ENCODE assay signal across 1 cellular context in the genomic region with DNA sequence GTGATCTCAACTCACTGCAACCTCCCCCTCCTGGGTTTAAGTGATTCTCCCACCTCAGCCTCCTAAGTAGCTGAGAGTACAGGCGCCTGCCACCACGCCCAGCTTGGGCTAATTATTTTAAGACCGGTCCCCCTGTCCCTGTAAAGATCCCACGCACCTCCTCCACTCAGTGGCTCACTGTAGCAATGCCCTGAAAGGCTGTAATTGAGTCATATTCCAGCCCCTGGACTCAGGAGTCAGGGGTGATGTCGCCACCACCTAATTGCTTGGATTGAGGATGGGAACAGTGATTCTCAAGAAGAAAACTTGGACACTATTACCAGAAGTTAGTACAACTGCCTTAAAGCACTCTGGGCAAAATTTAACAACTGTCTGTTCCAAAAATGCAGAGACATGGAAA.
TF ChIP-seq lines count a peak whose summit lies in the region.

No MANE protein-coding gene starts in this region.

TF ChIP-seq in K562, 482 proteins besides CTCF, POLR2A, EP300 and RAD21:
- TF ChIP-seq, protein P1, sequence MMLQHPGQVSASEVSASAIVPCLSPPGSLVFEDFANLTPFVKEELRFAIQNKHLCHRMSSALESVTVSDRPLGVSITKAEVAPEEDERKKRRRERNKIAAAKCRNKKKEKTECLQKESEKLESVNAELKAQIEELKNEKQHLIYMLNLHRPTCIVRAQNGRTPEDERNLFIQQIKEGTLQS (IDR thresholded peaks at IDR 0.05): peak; percentile 51
- TF ChIP-seq, protein P1 (CRISPR knock-in tag; conservative IDR thresholded peaks at IDR 0.05): no peak
- TF ChIP-seq ZEB2 (IDR thresholded peaks at IDR 0.05) (no peak), VEZF1 (CRISPR knock-in tag; IDR thresholded peaks at IDR 0.05) (0 out of 2 replicates have a peak, but pooled peaks have one; percentile 24), CEBPG (CRISPR knock-in tag; IDR thresholded peaks at IDR 0.05) (no peak), CEBPG (tag; conservative IDR thresholded peaks at IDR 0.05 in 1 of 2, IDR thresholded peaks at IDR 0.05 in 1 of 2) (peak in 1 of 2 experiments; percentile 16; a peak in 1 of 4 replicates)
